ENCODE assay signal across 10 cellular contexts in the genomic region with DNA sequence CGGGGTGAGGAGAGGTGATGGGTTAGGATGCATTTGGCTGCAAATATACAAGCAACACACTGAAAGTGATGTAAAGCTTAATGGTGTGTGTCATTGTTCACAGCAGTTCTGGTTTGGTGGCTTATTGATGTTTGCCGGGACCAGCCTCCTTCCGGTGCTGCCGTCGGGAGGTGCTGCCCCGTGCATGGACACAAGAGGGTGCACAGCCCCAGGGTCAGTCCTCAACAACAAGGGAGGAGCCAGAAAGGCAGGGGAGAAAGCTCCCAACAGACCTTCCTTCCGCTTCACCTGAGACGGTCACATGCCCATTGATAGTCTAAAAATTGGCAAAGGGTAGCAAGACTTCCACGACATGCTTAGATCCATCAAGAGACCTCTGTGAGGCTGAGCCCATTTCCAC. TPM values are rescaled to one million over a fixed set of nuclear protein-coding genes. Genes with fewer than 3 reads are reported as not detected.
DNase-seq lines count a peak whose midpoint lies in the region; ATAC-seq and TF ChIP-seq lines count a peak whose summit lies in the region.
"Had no signal": no experiment of that assay in that cellular context is flagged by ENCODE, and none has a peak within 500 bp of the region (broad histone marks: within the 10 kb centered on the region; RNA-seq: fewer than 3 reads in every experiment).

No MANE protein-coding gene starts in this region.

- H3K4me3 ChIP-seq in NB4 (ENCODE audit: low read depth, low read length), result no peak overlapping the region
- no peak overlapping the region for H3K4me3 ChIP-seq in epithelial cell of proximal tubule (ENCODE audit: low read depth, low read length)
- H3K4me3 ChIP-seq: BLaER1 treated with 17β-estradiol and CSF1 and Interleukin-3, amounts not matched to agents 10 nM and 100 nM had no signal

- peak; percentile 48 for DNase-seq in activated CD4-positive, alpha-beta T cell treated with anti-CD3 and anti-CD28 coated beads for 36 hours
- DNase-seq in activated CD4-positive, alpha-beta T cell treated with anti-CD3 and anti-CD28 coated beads for 4 hours, result no peak
- peak; percentile 29 for DNase-seq in NB4 (ENCODE audit: low read depth)
- no peak for DNase-seq in epithelial cell of proximal tubule (ENCODE audit: low read depth)
- no peak for DNase-seq in stimulated activated effector memory CD8-positive, alpha-beta T cell treated with anti-CD3 and anti-CD28 coated beads, Interleukin-12 subunit alpha, Interleukin-12 subunit beta, amount 100 ng/mL, for 72 hours (ENCODE audit: low spot score in 2 of 2)
- no peak for DNase-seq in GM19238 (ENCODE audit: insufficient read length, low spot score)
- no peak for DNase-seq in cerebellar cortex (ENCODE audit: low spot score)
- DNase-seq: MM.1S had no signal

- no peak overlapping the region for H3K27ac Mint-ChIP-seq in activated CD4-positive, alpha-beta T cell treated with anti-CD3 and anti-CD28 coated beads for 36 hours
- H3K27ac Mint-ChIP-seq in stimulated activated effector memory CD8-positive, alpha-beta T cell treated with anti-CD3 and anti-CD28 coated beads, Interleukin-12 subunit alpha, Interleukin-12 subunit beta, amount 100 ng/mL, for 72 hours, result no peak overlapping the region

- H3K9me3 Mint-ChIP-seq in activated CD4-positive, alpha-beta T cell treated with anti-CD3 and anti-CD28 coated beads for 36 hours (ENCODE audit: low read depth), result peaks cover 5% of the 10 kb centered on the region
- H3K9me3 Mint-ChIP-seq in stimulated activated effector memory CD8-positive, alpha-beta T cell treated with anti-CD3 and anti-CD28 coated beads, Interleukin-12 subunit alpha, Interleukin-12 subunit beta, amount 100 ng/mL, for 72 hours, result no peaks in the 10 kb centered on the region

- H3K4me1 Mint-ChIP-seq in activated CD4-positive, alpha-beta T cell treated with anti-CD3 and anti-CD28 coated beads for 36 hours, result no peaks in the 10 kb centered on the region
- no peaks in the 10 kb centered on the region for H3K4me1 Mint-ChIP-seq in stimulated activated effector memory CD8-positive, alpha-beta T cell treated with anti-CD3 and anti-CD28 coated beads, Interleukin-12 subunit alpha, Interleukin-12 subunit beta, amount 100 ng/mL, for 72 hours

- H3K4me3 Mint-ChIP-seq in activated CD4-positive, alpha-beta T cell treated with anti-CD3 and anti-CD28 coated beads for 36 hours, result no peak overlapping the region
- no peak overlapping the region for H3K4me3 Mint-ChIP-seq in stimulated activated effector memory CD8-positive, alpha-beta T cell treated with anti-CD3 and anti-CD28 coated beads, Interleukin-12 subunit alpha, Interleukin-12 subunit beta, amount 100 ng/mL, for 72 hours

- peak; percentile 26 for ATAC-seq in activated CD4-positive, alpha-beta T cell treated with anti-CD3 and anti-CD28 coated beads for 36 hours
- peak; percentile 55 for ATAC-seq in stimulated activated effector memory CD8-positive, alpha-beta T cell treated with anti-CD3 and anti-CD28 coated beads, Interleukin-12 subunit alpha, Interleukin-12 subunit beta, amount 100 ng/mL, for 72 hours
- ATAC-seq in HG02884 (IDR thresholded peaks at IDR 0.05; ENCODE audit: unreplicated experiment), result no peak

- H3K36me3 Mint-ChIP-seq in activated CD4-positive, alpha-beta T cell treated with anti-CD3 and anti-CD28 coated beads for 36 hours (ENCODE audit: low read depth), result no peaks in the 10 kb centered on the region
- H3K36me3 Mint-ChIP-seq in stimulated activated effector memory CD8-positive, alpha-beta T cell treated with anti-CD3 and anti-CD28 coated beads, Interleukin-12 subunit alpha, Interleukin-12 subunit beta, amount 100 ng/mL, for 72 hours, result no peaks in the 10 kb centered on the region

- TF ChIP-seq CTCF in NB4 (IDR thresholded peaks at IDR 0.05; ENCODE audit: low read depth, low read length) (no peak), epithelial cell of proximal tubule (conservative IDR thresholded peaks at IDR 0.05; ENCODE audit: low read depth, low read length) (peak; percentile 56)

- CTCF ChIA-PET in activated CD4-positive, alpha-beta T cell treated with anti-CD3 and anti-CD28 coated beads for 36 hours (lab: Charles Lee), result interaction anchor here (0.6 kb wide), 1 partner anchor 375 kb away, joined by 3 read pairs; no protein-coding TSS in a partner anchor

- intact Hi-C loops in activated CD4-positive, alpha-beta T cell treated with anti-CD3 and anti-CD28 coated beads for 36 hours (cut with DNase I, micrococcal nuclease), result loop anchor here in 1 of 2 experiments (1.0 kb wide), 1 partner anchor 167 kb away; no protein-coding TSS in a partner anchor

- H3K27me3 Mint-ChIP-seq in activated CD4-positive, alpha-beta T cell treated with anti-CD3 and anti-CD28 coated beads for 36 hours, result peaks cover 64% of the 10 kb centered on the region

- POLR2A ChIA-PET in activated CD4-positive, alpha-beta T cell treated with anti-CD3 and anti-CD28 coated beads for 36 hours (lab: Charles Lee), result no interaction called here

- TF ChIP-seq POLR2A in NB4 (IDR thresholded peaks at IDR 0.05; ENCODE audit: extremely low read depth, insufficient read length), result no peak

RNA-seq across cellular contexts. Expression of a gene that starts 9.5 kb away (rescaled TPM):
- total RNA-seq in activated CD4-positive, alpha-beta T cell treated with anti-CD3 and anti-CD28 coated beads for 36 hours, result under 1 TPM; 0.71 to 0.90 TPM
- 0.35 and 0.36 TPM in 2 replicates for total RNA-seq in epithelial cell of proximal tubule

Comparison
In these comparisons a context has a peak if more than half of its experiments do, and no peak if none do; other contexts are left out.
1. DNase-seq: peak in activated CD4-positive, alpha-beta T cell treated with anti-CD3 and anti-CD28 coated beads for 36 hours (single experiment) and NB4 (single experiment); none in activated CD4-positive, alpha-beta T cell treated with anti-CD3 and anti-CD28 coated beads for 4 hours (0 of 2), epithelial cell of proximal tubule (single experiment), stimulated activated effector memory CD8-positive, alpha-beta T cell treated with anti-CD3 and anti-CD28 coated beads, Interleukin-12 subunit alpha, Interleukin-12 subunit beta, amount 100 ng/mL, for 72 hours (0 of 2), GM19238 (single experiment) and cerebellar cortex (single experiment).